Comparison of ENCODE assay signal across 8 cellular contexts in genomic region chr11:3488000-3488399, GRCh38.
DNase-seq lines count a peak whose midpoint lies in the region; ATAC-seq and TF ChIP-seq lines count a peak whose summit lies in the region.
"Not testable (repeated sequence)": the region's sequence is repeated elsewhere in the genome, so short reads cannot be mapped to it uniquely, and the experiment has no call there.

No MANE protein-coding gene starts in this region.

- not testable (repeated sequence) for H4K20me1 ChIP-seq in H9 (ENCODE audit: control insufficient read depth, insufficient read depth, insufficient read length)

- H2BK15ac ChIP-seq in H9 (ENCODE audit: low read depth, low read length) = not testable (repeated sequence)

- H3K79me2 ChIP-seq in H9 (ENCODE audit: insufficient read depth, low read length) = not testable (repeated sequence)

- not testable (repeated sequence) for H2BK5ac ChIP-seq in H9 (ENCODE audit: insufficient read length, low read length)

- not testable (repeated sequence) for H3K4me3 ChIP-seq in Panc1 (ENCODE audit: low read depth in 2 of 2, low read length in 2 of 2); body of pancreas; heart right ventricle; upper lobe of right lung

- not testable (repeated sequence) for H3K36me3 ChIP-seq in Panc1 (ENCODE audit: control insufficient read depth, insufficient read depth, low read length); body of pancreas (replicated peaks in 1 of 2; ENCODE audit: insufficient read depth in 1 of 2, low read depth in 2 of 2); heart right ventricle; upper lobe of right lung

- not testable (repeated sequence) for H3K9me3 Mint-ChIP-seq in H9; progenitor cell of endocrine pancreas (ENCODE audit: low read depth)

- H3K27me3 Mint-ChIP-seq in H9 (ENCODE audit: low read depth); progenitor cell of endocrine pancreas: not testable (repeated sequence)

- in situ Hi-C loops in Panc1 (cut with HindIII; ENCODE audit: low pct_unique_long_range_greater_than_20kb, low sequenced_read_pairs) = not testable (repeated sequence)

- H3K14ac ChIP-seq in H9 (ENCODE audit: insufficient read depth, low read length) = not testable (repeated sequence)

- not testable (repeated sequence) for H3K23me2 ChIP-seq in H9 (ENCODE audit: insufficient read length, low read depth, low read length, poor library complexity, severe bottlenecking)

- TF ChIP-seq CTCF in C4-2B (conservative IDR thresholded peaks at IDR 0.05) (peak; percentile 44), H9 (conservative IDR thresholded peaks at IDR 0.05) (peak; percentile 37; the same call in 1 of the 3 replicates), Panc1 (IDR thresholded peaks at IDR 0.05) (peak; percentile 70), VCaP (conservative IDR thresholded peaks at IDR 0.05) (0 out of 2 replicates have a peak, but pooled peaks have one; percentile 14), body of pancreas (IDR thresholded peaks at IDR 0.05) (peak in 4 of 7 experiments; percentile 9 to 17 (median 15)), heart right ventricle (IDR thresholded peaks at IDR 0.05) (peak in 5 of 9 donors; percentile 5 to 26 (median 6)), progenitor cell of endocrine pancreas (IDR thresholded peaks at IDR 0.05; ENCODE audit: unreplicated experiment) (peak; percentile 25), upper lobe of right lung (IDR thresholded peaks at IDR 0.05) (peak; percentile 17)

- intact Hi-C loops in Panc1 (cut with micrococcal nuclease; ENCODE audit: unreplicated experiment); body of pancreas (cut with DNase I); heart right ventricle (cut with DNase I); upper lobe of right lung (cut with DNase I): not testable (repeated sequence)

- not testable (repeated sequence) for H4K8ac ChIP-seq in H9 (replicated peaks; ENCODE audit: insufficient read length, low read depth, low read length)

- not testable (repeated sequence) for H4K91ac ChIP-seq in H9 (ENCODE audit: insufficient read length, low read depth, low read length)

- not testable (repeated sequence) for ATAC-seq in Panc1, body of pancreas, heart right ventricle, upper lobe of right lung

- not testable (repeated sequence) for H3K18ac ChIP-seq in H9 (ENCODE audit: insufficient read length, low read depth, low read length)

- H3K27me3 ChIP-seq in H9 (ENCODE audit: insufficient read depth, low read length); Panc1 (ENCODE audit: control insufficient read depth, insufficient read depth, low read length); body of pancreas; heart right ventricle; upper lobe of right lung: not testable (repeated sequence)

- H3K4me2 ChIP-seq in H9 (ENCODE audit: insufficient read depth, insufficient read length, low read length) = not testable (repeated sequence)

- not testable (repeated sequence) for H2BK12ac ChIP-seq in H9 (ENCODE audit: insufficient read length, low read depth, low read length)

- not testable (repeated sequence) for H3K23ac ChIP-seq in H9 (ENCODE audit: insufficient read length, low read depth, low read length)

- H2AFZ ChIP-seq in H9 (ENCODE audit: low read length) = not testable (repeated sequence)

- H2BK20ac ChIP-seq in H9 (ENCODE audit: low read depth, low read length, poor library complexity, severe bottlenecking) = not testable (repeated sequence)

- H3T11ph ChIP-seq in H9 (ENCODE audit: low read length) = not testable (repeated sequence)

- H3K79me1 ChIP-seq in H9 (ENCODE audit: insufficient read depth, low read depth, low read length, poor library complexity, severe bottlenecking) = not testable (repeated sequence)

- POLR2A ChIA-PET in Panc1 (lab: Charles Lee) = not testable (repeated sequence)

- peaks cover 16 to 17% of the 10 kb centered on the region in 2 experiments for H3K4me1 Mint-ChIP-seq in H9
- not testable (repeated sequence) for H3K4me1 Mint-ChIP-seq in progenitor cell of endocrine pancreas (ENCODE audit: low read depth)

- no CpG with 5 or more reads among the region's 2 CpGs for WGBS in H9 (ENCODE audit: extremely low coverage, insufficient read length, low lambda C conversion rate)
- 6 to 11% methylated on average over 2 of the region's 2 CpGs for WGBS in body of pancreas, 2 donors
- 26 to 41% methylated on average over 2 of the region's 2 CpGs for WGBS in heart right ventricle, 2 donors

- not testable (repeated sequence) for H3K27ac Mint-ChIP-seq in H9, progenitor cell of endocrine pancreas

- not testable (repeated sequence) for H3K4me3 Mint-ChIP-seq in H9; progenitor cell of endocrine pancreas (ENCODE audit: low read depth)

- not testable (repeated sequence) for H3K4ac ChIP-seq in H9 (ENCODE audit: low read depth, low read length)

- not testable (repeated sequence) for BruUV-seq in Panc1 (replicated peaks; lab: Mats Ljungman, UMichigan)

- peaks cover 6 to 12% (median 9%) of the 10 kb centered on the region in 3 experiments for H3K36me3 Mint-ChIP-seq in H9 (ENCODE audit: insufficient read depth in 1 of 3, low read depth in 3 of 3)
- H3K36me3 Mint-ChIP-seq in progenitor cell of endocrine pancreas (ENCODE audit: insufficient read depth) = not testable (repeated sequence)

- CTCF ChIA-PET in Panc1 (lab: Charles Lee) = not testable (repeated sequence)

- not testable (repeated sequence) for H3K4me1 ChIP-seq in H9 (ENCODE audit: insufficient read depth, low read length); Panc1 (ENCODE audit: control insufficient read depth, insufficient read depth, low read length); body of pancreas; heart right ventricle; upper lobe of right lung

- H3K56ac ChIP-seq in H9 (ENCODE audit: insufficient read length, low read depth, low read length) = not testable (repeated sequence)

- not testable (repeated sequence) for H3K9ac ChIP-seq in H9 (ENCODE audit: extremely low read depth, insufficient read length, low read length)

- not testable (repeated sequence) for H2AK5ac ChIP-seq in H9 (ENCODE audit: insufficient read length, low read length)

- not testable (repeated sequence) for TF ChIP-seq POLR2A in body of pancreas (IDR thresholded peaks at IDR 0.05)

- H3K9me3 ChIP-seq in H9 (ENCODE audit: control insufficient read depth, low read depth, low read length); Panc1 (ENCODE audit: control insufficient read depth, insufficient read depth, low read depth, low read length); body of pancreas; heart right ventricle; upper lobe of right lung: not testable (repeated sequence)

- H4K5ac ChIP-seq in H9 (ENCODE audit: insufficient read length, low read depth, low read length) = not testable (repeated sequence)

- not testable (repeated sequence) for DNase-seq in H9; Panc1 (ENCODE audit: low read depth, low spot score); body of pancreas; heart right ventricle; progenitor cell of endocrine pancreas (ENCODE audit: low spot score, unreplicated experiment); upper lobe of right lung

- not testable (repeated sequence) for H3K27ac ChIP-seq in C4-2B; H9 (ENCODE audit: insufficient read length, low read depth, low read length); Panc1 (ENCODE audit: low read length); VCaP; body of pancreas; heart right ventricle; upper lobe of right lung

- not testable (repeated sequence) for H2BK120ac ChIP-seq in H9 (ENCODE audit: low read depth, low read length, poor library complexity, severe bottlenecking)

Comparison
In these comparisons a context has a peak if more than half of its experiments do, and no peak if none do; other contexts are left out.
1. CTCF ChIP-seq: peak in every context shown above with its lines; median percentile 70 in Panc1; 44 in C4-2B; 37 in H9; 25 in progenitor cell of endocrine pancreas; 17 in upper lobe of right lung; 15 in body of pancreas; 14 in VCaP; 6 in heart right ventricle.